In the genomic region with DNA sequence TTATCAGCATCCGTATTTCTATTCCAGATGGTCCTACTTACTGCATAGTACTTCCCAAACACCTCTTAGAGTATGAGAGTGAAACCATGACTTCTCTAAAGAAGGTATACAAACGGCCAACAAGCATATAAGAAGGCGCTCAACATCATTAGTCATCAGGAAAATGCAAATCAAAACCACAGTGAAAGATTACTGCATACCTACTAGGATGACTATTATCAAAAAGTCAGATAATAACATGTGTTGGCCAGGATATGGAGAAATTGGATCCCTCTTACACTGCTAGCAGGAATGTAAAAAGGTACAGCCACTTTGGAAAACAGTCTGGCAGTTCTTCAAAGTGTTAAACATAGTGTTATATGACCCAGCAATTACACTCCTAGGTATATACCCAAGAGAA, we compare ENCODE assay signal across 22 cellular contexts.
A peak's percentile ranks its signal among the peaks of the same experiment; 100 is the strongest.
DNase-seq lines count a peak whose midpoint lies in the region; ATAC-seq and TF ChIP-seq lines count a peak whose summit lies in the region.
"Had no signal": no experiment of that assay in that cellular context is flagged by ENCODE, and none has a peak within 500 bp of the region (broad histone marks: within the 10 kb centered on the region; RNA-seq: fewer than 3 reads in every experiment).

No MANE protein-coding gene starts in this region.

- H3K4me1 ChIP-seq in breast epithelium = no peaks in the 10 kb centered on the region
- H3K4me1 ChIP-seq: BLaER1 treated with 17β-estradiol and CSF1 and Interleukin-3, amounts not matched to agents 10 nM and 100 nM had no signal

- no peak overlapping the region for H3K4me3 ChIP-seq in breast epithelium
- no peak overlapping the region for H3K4me3 ChIP-seq in fibroblast of mammary gland (ENCODE audit: control insufficient read depth, low read depth, low read length)
- H3K4me3 ChIP-seq: BLaER1 treated with 17β-estradiol and CSF1 and Interleukin-3, amounts not matched to agents 10 nM and 100 nM; smooth muscle cell had no signal

- no peak overlapping the region for H3K27ac Mint-ChIP-seq in MCF 10A (ENCODE audit: low read depth, unreplicated experiment)
- H3K27ac Mint-ChIP-seq: natural killer cell treated with Interleukin-12 subunit alpha and Interleukin-12 subunit beta and Interleukin-15 and Interleukin-18, amount 100 ng/mL, for 72 hours had no signal

- TF ChIP-seq CTCF in MCF 10A (IDR thresholded peaks at IDR 0.05; ENCODE audit: unreplicated experiment) (no peak), breast epithelium (IDR thresholded peaks at IDR 0.05) (no peak), fibroblast of mammary gland (conservative IDR thresholded peaks at IDR 0.05; ENCODE audit: control insufficient read depth, insufficient read depth, low read depth, low read length) (no peak)

- BruUV-seq in MCF 10A (replicated peaks; lab: Mats Ljungman, UMichigan) = no TSS peak

- intact Hi-C loops in MCF 10A (cut with micrococcal nuclease) = loop anchor here (5.0 kb wide), 1 partner anchor 137 kb away; no protein-coding TSS in a partner anchor
- intact Hi-C loops in breast epithelium (cut with DNase I; ENCODE audit: low total_unique reads) = no loop called here
- intact Hi-C loops in left ventricle myocardium superior (cut with micrococcal nuclease) = no loop called here

- DNase-seq in MCF 10A (ENCODE audit: unreplicated experiment) = peak; percentile 69
- DNase-seq in breast epithelium (ENCODE audit: low spot score in 2 of 2) = no peak
- peak; percentile 52 to 68 for DNase-seq in SW 1271 (lab: John Stamatoyannopoulos, UW)
- DNase-seq in fibroblast of mammary gland (ENCODE audit: low read depth) = peak; percentile 34
- no peak for DNase-seq in stimulated activated CD4-positive, alpha-beta T cell treated with anti-CD3 and anti-CD28 coated beads, Interleukin-4, amount 100 ng/mL, for 4 hours
- DNase-seq in anterior cingulate cortex (lab: John Stamatoyannopoulos, UW) = no peak
- no peak for DNase-seq in left ventricle myocardium superior
- no peak for DNase-seq in amniotic stem cell (lab: John Stamatoyannopoulos, UW)
- DNase-seq: 8988T; activated CD4-positive, alpha-beta T cell treated with anti-CD3 and anti-CD28 coated beads, Interleukin-2, amount 50 U/mL, for 1 hour; activated gamma-delta T cell; GF-D8; H7; left cardiac atrium; NCI-H187; NCI-H446 treated with DMSO at 0.1 percent for 48 hours; stimulated activated CD4-positive, alpha-beta T cell treated with anti-CD3 and anti-CD28 coated beads, Interleukin-4, amount 100 ng/mL, for 24 hours; T-helper 1 cell had no signal

- ATAC-seq in left ventricle myocardium superior = no peak
- ATAC-seq: left cardiac atrium; natural killer cell treated with Interleukin-12 subunit alpha and Interleukin-12 subunit beta and Interleukin-15 and Interleukin-18, amount 100 ng/mL, for 72 hours; Right ventricle myocardium inferior had no signal

- H3K4me1 Mint-ChIP-seq in MCF 10A (ENCODE audit: insufficient read depth, unreplicated experiment) = peaks cover 15% of the 10 kb centered on the region

- H3K27me3 Mint-ChIP-seq in MCF 10A (ENCODE audit: insufficient read depth, unreplicated experiment) = peaks cover 17% of the 10 kb centered on the region

- TF ChIP-seq POLR2A in breast epithelium (IDR thresholded peaks at IDR 0.05) = no peak

- peaks cover 0 to 37% of the 10 kb centered on the region in 2 donors for H3K27me3 ChIP-seq in breast epithelium

- no peaks in the 10 kb centered on the region for H3K36me3 ChIP-seq in breast epithelium
- H3K36me3 ChIP-seq: BLaER1 treated with 17β-estradiol and CSF1 and Interleukin-3, amounts not matched to agents 10 nM and 100 nM had no signal

- CTCF ChIA-PET in MCF 10A (lab: Yijun Ruan, JAX) = no interaction called here

- H3K27ac ChIP-seq in breast epithelium = no peak overlapping the region
- H3K27ac ChIP-seq: BLaER1 treated with 17β-estradiol and CSF1 and Interleukin-3, amounts not matched to agents 10 nM and 100 nM had no signal

- H3K9me3 ChIP-seq in breast epithelium = no peaks in the 10 kb centered on the region
- H3K9me3 ChIP-seq: BLaER1 treated with 17β-estradiol and CSF1 and Interleukin-3, amounts not matched to agents 10 nM and 100 nM had no signal

- POLR2A ChIA-PET in MCF 10A (lab: Yijun Ruan, JAX) = interaction anchor here (0.6 to 0.7 kb wide), 2 partner anchors 26 to 343 kb away, joined by 3 to 4 read pairs; no protein-coding TSS in a partner anchor

- no peaks in the 10 kb centered on the region for H3K36me3 Mint-ChIP-seq in MCF 10A (ENCODE audit: insufficient read depth, unreplicated experiment)
- H3K36me3 Mint-ChIP-seq: natural killer cell treated with Interleukin-12 subunit alpha and Interleukin-12 subunit beta and Interleukin-15 and Interleukin-18, amount 100 ng/mL, for 72 hours had no signal

- H3K9me3 Mint-ChIP-seq in MCF 10A (ENCODE audit: unreplicated experiment) = no peaks in the 10 kb centered on the region
- H3K9me3 Mint-ChIP-seq: natural killer cell treated with Interleukin-12 subunit alpha and Interleukin-12 subunit beta and Interleukin-15 and Interleukin-18, amount 100 ng/mL, for 72 hours had no signal

- H3K4me3 Mint-ChIP-seq in MCF 10A (ENCODE audit: unreplicated experiment) = no peak overlapping the region
- H3K4me3 Mint-ChIP-seq: natural killer cell treated with Interleukin-12 subunit alpha and Interleukin-12 subunit beta and Interleukin-15 and Interleukin-18, amount 100 ng/mL, for 72 hours had no signal

Comparison
In these comparisons a context has a peak if more than half of its experiments do, and no peak if none do; other contexts are left out.
1. DNase-seq: peak in MCF 10A (single experiment), SW 1271 (2 of 2) and fibroblast of mammary gland (single experiment); none in breast epithelium (0 of 2), stimulated activated CD4-positive, alpha-beta T cell treated with anti-CD3 and anti-CD28 coated beads, Interleukin-4, amount 100 ng/mL, for 4 hours (0 of 2), anterior cingulate cortex (0 of 58), left ventricle myocardium superior (single experiment) and amniotic stem cell (single experiment).